10 cellular contexts compared by ENCODE assay signal in the genomic region with DNA sequence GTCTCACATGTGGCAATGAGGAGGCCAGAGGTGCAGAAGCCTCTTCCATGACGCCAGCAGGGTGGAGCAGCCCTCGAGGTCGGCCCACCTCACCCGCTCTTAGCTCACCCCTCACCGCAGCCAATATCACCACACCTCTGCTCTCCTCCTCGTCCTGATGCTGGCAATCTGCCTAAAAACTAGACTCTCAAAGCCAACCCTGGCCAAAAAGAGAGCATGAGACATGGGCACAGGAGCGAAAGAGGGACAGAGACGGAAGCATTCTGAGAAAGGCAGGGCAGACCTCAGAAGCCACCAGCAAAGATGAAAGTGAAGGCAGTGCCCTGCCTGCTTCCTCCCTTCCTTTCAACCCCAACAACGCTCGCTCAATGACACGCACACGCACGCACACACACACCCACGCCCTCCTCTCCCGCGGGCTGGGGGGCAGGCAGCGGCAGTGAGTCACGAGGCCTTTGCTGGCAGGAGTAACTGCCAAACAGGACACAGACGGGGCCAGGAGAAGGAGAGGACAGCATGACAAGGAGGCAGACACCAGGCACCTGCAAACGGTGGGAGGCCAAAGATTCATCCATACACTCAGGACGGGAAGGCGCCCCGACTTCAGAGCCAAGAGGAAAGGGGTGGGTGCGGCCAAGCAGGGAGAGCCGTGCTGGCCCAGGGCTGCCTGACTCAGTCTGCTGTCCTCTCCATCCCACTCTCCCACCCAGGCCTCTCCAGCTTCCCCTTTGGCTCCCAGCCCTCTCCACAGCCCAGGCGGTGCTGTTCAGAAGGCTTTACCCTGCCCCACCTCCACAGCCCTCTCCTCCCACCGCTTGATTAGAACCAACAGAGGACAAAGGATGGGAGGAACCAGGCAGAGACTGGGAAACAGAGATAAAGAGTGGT. TPM values are rescaled to one million over a fixed set of nuclear protein-coding genes. Genes with fewer than 3 reads are reported as not detected.
A peak's percentile ranks its signal among the peaks of the same experiment; 100 is the strongest.
DNase-seq lines count a peak whose midpoint lies in the region; ATAC-seq and TF ChIP-seq lines count a peak whose summit lies in the region.
"Had no signal": no experiment of that assay in that cellular context is flagged by ENCODE, and none has a peak within 500 bp of the region (broad histone marks: within the 10 kb centered on the region; RNA-seq: fewer than 3 reads in every experiment).

No MANE protein-coding gene starts in this region.

- no peak overlapping the region for H3K4me3 ChIP-seq in smooth muscle cell
- H3K4me3 ChIP-seq: tibial artery had no signal

- H3F3A ChIP-seq in smooth muscle cell (ENCODE audit: low read depth) = no peaks in the 10 kb centered on the region

- H3K27me3 ChIP-seq in smooth muscle cell (ENCODE audit: low read depth) = no peaks in the 10 kb centered on the region
- H3K27me3 ChIP-seq: tibial artery had no signal

- no peak for ATAC-seq in HG02678 (IDR thresholded peaks at IDR 0.05; ENCODE audit: unreplicated experiment)

- no peak overlapping the region for H2AFZ ChIP-seq in smooth muscle cell (ENCODE audit: low read depth)

- no peak overlapping the region for H3K9ac ChIP-seq in smooth muscle cell (ENCODE audit: low read depth)

- 70% methylated on average over 26 of the region's 27 CpGs for WGBS in smooth muscle cell (ENCODE audit: low lambda C conversion rate)

- H3K36me3 ChIP-seq in smooth muscle cell (ENCODE audit: low read depth) = no peaks in the 10 kb centered on the region

- intact Hi-C loops in head of caudate nucleus (cut with DNase I) = no loop called here

- no peaks in the 10 kb centered on the region for H3K79me2 ChIP-seq in smooth muscle cell (ENCODE audit: low read depth)

- DNase-seq in NCI-H1092 treated with DMSO at 0.1 percent for 48 hours (lab: John Stamatoyannopoulos, UW) (peak; percentile 89), activated T-cell treated with anti-CD3 and anti-CD28 coated beads for 4 hours (peak; percentile 79), head of caudate nucleus (peak in 33 of 42 donors; percentile 40 to 87 (median 68)), NCI-H526 treated with DMSO at 0.1 percent for 48 hours (lab: John Stamatoyannopoulos, UW) (no peak), Ammon's horn (ENCODE audit: low spot score) (no peak), smooth muscle cell (lab: John Stamatoyannopoulos, UW; ENCODE audit: unreplicated experiment) (no peak)
- peak; percentile 63 for DNase-seq in stimulated activated CD8-positive, alpha-beta memory T cell treated with anti-CD3 and anti-CD28 coated beads, Interleukin-12 subunit alpha, Interleukin-12 subunit beta, amount 100 ng/mL, for 24 hours (ENCODE audit: extremely low read depth)

- no peak overlapping the region for H3K4me2 ChIP-seq in smooth muscle cell

- H3K4me1 ChIP-seq in smooth muscle cell (ENCODE audit: low read depth) = peaks cover 20% of the 10 kb centered on the region

- peaks cover 26% of the 10 kb centered on the region for H4K20me1 ChIP-seq in smooth muscle cell (ENCODE audit: low read depth)

- no peak overlapping the region for H3K27ac ChIP-seq in smooth muscle cell (ENCODE audit: low read depth)

- TF ChIP-seq CTCF in smooth muscle cell (IDR thresholded peaks at IDR 0.05; ENCODE audit: borderline replicate concordance, insufficient read depth, poor library complexity, severe bottlenecking) = no peak

- H3K9me3 ChIP-seq in smooth muscle cell (replicated peaks; ENCODE audit: low read depth) = no peaks in the 10 kb centered on the region
- H3K9me3 ChIP-seq: tibial artery had no signal

RNA-seq across cellular contexts. Expression of gene IGSF9B, which starts 11.4 kb away (rescaled TPM):
- 1.7 and 3.0 TPM in 2 replicates for total RNA-seq in smooth muscle cell
- polyA plus RNA-seq in smooth muscle cell = 0.82 and 1.8 TPM in 2 replicates
- total RNA-seq: dermis microvascular lymphatic vessel endothelial cell had no signal

Comparison
In these comparisons a context has a peak if more than half of its experiments do, and no peak if none do; other contexts are left out.
1. DNase-seq: peak in NCI-H1092 treated with DMSO at 0.1 percent for 48 hours (single experiment), activated T-cell treated with anti-CD3 and anti-CD28 coated beads for 4 hours (single experiment), head of caudate nucleus (33 of 42) and stimulated activated CD8-positive, alpha-beta memory T cell treated with anti-CD3 and anti-CD28 coated beads, Interleukin-12 subunit alpha, Interleukin-12 subunit beta, amount 100 ng/mL, for 24 hours (single experiment); none in NCI-H526 treated with DMSO at 0.1 percent for 48 hours (single experiment), Ammon's horn (single experiment) and smooth muscle cell (single experiment).